In genomic region chr6:42724825-42725224, GRCh38 we compare ENCODE assay signal across 3 cellular contexts.
TF ChIP-seq lines count a peak whose summit lies in the region.

No MANE protein-coding gene starts in this region.

TF ChIP-seq in GM12891, 5 proteins besides CTCF, POLR2A, EP300 and RAD21:
- TF ChIP-seq SPI1 (IDR thresholded peaks at IDR 0.05; ENCODE audit: low read depth, low read length) (no peak), PAX5 (IDR thresholded peaks at IDR 0.05; ENCODE audit: insufficient read depth, low read length, severe bottlenecking) (no peak), POLR2AphosphoS5 (IDR thresholded peaks at IDR 0.05; ENCODE audit: low read depth, low read length) (no peak), TAF1 (IDR thresholded peaks at IDR 0.05; ENCODE audit: low read depth, low read length) (no peak), POU2F2 (IDR thresholded peaks at IDR 0.05; ENCODE audit: low read depth, low read length) (no peak)
TF ChIP-seq in GM12891: peak in this region for 0.

TF ChIP-seq in K562, 482 proteins besides CTCF, POLR2A, EP300 and RAD21:
- TF ChIP-seq MAFG (tag; conservative IDR thresholded peaks at IDR 0.05), result peak; percentile 88
- TF ChIP-seq BHLHE40 (IDR thresholded peaks at IDR 0.05; ENCODE audit: low read length), result no peak
- no peak for TF ChIP-seq BMI1 (IDR thresholded peaks at IDR 0.05; ENCODE audit: low read length)
- TF ChIP-seq ZFP36 (IDR thresholded peaks at IDR 0.05; ENCODE audit: low read depth, low read length, partially characterized antibody), result peak; percentile 32
- TF ChIP-seq MAFK (IDR thresholded peaks at IDR 0.05; ENCODE audit: low read length), result peak; percentile 31; the same call in 1 of the 2 replicates
- TF ChIP-seq, protein P1, sequence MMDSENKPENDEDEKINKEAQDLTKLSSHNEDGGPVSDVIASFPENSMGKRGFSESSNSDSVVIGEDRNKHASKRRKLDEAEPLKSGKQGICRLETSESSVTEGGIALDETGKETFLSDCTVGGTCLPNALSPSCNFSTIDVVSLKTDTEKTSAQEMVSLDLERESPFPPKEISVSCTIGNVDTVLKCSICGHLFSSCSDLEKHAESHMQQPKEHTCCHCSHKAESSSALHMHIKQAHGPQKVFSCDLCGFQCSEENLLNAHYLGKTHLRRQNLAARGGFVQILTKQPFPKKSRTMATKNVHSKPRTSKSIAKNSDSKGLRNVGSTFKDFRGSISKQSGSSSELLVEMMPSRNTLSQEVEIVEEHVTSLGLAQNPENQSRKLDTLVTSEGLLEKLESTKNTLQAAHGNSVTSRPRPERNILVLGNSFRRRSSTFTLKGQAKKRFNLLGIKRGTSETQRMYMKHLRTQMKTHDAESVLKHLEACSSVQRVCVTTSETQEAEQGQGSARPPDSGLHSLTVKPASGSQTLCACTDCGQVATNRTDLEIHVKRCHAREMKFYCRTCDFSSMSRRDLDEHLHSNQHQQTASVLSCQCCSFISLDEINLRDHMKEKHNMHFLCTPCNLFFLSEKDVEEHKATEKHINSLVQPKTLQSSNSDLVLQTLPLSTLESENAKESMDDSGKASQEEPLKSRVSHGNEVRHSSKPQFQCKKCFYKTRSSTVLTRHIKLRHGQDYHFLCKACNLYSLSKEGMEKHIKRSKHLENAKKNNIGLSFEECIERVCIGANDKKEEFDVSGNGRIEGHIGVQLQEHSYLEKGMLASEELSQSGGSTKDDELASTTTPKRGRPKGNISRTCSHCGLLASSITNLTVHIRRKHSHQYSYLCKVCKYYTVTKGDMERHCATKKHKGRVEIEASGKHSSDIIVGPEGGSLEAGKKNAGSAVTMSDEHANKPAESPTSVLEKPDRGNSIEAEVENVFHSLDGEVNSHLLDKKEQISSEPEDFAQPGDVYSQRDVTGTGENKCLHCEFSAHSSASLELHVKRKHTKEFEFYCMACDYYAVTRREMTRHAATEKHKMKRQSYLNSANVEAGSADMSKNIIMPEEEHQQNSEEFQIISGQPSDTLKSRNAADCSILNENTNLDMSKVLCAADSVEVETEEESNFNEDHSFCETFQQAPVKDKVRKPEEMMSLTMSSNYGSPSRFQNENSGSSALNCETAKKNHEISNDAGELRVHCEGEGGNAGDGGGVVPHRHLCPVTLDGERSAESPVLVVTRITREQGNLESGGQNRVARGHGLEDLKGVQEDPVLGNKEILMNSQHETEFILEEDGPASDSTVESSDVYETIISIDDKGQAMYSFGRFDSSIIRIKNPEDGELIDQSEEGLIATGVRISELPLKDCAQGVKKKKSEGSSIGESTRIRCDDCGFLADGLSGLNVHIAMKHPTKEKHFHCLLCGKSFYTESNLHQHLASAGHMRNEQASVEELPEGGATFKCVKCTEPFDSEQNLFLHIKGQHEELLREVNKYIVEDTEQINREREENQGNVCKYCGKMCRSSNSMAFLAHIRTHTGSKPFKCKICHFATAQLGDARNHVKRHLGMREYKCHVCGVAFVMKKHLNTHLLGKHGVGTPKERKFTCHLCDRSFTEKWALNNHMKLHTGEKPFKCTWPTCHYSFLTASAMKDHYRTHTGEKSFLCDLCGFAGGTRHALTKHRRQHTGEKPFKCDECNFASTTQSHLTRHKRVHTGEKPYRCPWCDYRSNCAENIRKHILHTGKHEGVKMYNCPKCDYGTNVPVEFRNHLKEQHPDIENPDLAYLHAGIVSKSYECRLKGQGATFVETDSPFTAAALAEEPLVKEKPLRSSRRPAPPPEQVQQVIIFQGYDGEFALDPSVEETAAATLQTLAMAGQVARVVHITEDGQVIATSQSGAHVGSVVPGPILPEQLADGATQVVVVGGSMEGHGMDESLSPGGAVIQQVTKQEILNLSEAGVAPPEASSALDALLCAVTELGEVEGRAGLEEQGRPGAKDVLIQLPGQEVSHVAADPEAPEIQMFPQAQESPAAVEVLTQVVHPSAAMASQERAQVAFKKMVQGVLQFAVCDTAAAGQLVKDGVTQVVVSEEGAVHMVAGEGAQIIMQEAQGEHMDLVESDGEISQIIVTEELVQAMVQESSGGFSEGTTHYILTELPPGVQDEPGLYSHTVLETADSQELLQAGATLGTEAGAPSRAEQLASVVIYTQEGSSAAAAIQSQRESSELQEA (IDR thresholded peaks at IDR 0.05; ENCODE audit: low read depth), result no peak
- peak; percentile 53 for TF ChIP-seq MAFF (IDR thresholded peaks at IDR 0.05; ENCODE audit: low read length)
- TF ChIP-seq C11orf30 (IDR thresholded peaks at IDR 0.05; ENCODE audit: low read depth), result peak; percentile 89
- peak; percentile 95 for TF ChIP-seq ZNF316 (IDR thresholded peaks at IDR 0.05)

TF ChIP-seq in SK-N-SH, 30 proteins besides CTCF, POLR2A, EP300 and RAD21:
- TF ChIP-seq RFX5 (IDR thresholded peaks at IDR 0.05; ENCODE audit: low read length) (no peak), RCOR1 (IDR thresholded peaks at IDR 0.05; ENCODE audit: low read length) (no peak), SMC3 (IDR thresholded peaks at IDR 0.05; ENCODE audit: low read depth, low read length) (no peak), ELF1 (IDR thresholded peaks at IDR 0.05) (no peak), TCF12 (IDR thresholded peaks at IDR 0.05) (no peak), TAF1 (IDR thresholded peaks at IDR 0.05; ENCODE audit: borderline replicate concordance, low read depth, low read length) (no peak), RXRA (IDR thresholded peaks at IDR 0.05; ENCODE audit: borderline replicate concordance, low read depth) (no peak), FOSL2 (IDR thresholded peaks at IDR 0.05; ENCODE audit: borderline replicate concordance, low read depth) (no peak), POLR2AphosphoS5 (IDR thresholded peaks at IDR 0.05; ENCODE audit: low read depth, low read length) (no peak), EZH2phosphoT487 (IDR thresholded peaks at IDR 0.05; ENCODE audit: borderline replicate concordance, low read depth) (no peak), NFIC (IDR thresholded peaks at IDR 0.05; ENCODE audit: borderline replicate concordance) (no peak)
- TF ChIP-seq, protein P2, sequence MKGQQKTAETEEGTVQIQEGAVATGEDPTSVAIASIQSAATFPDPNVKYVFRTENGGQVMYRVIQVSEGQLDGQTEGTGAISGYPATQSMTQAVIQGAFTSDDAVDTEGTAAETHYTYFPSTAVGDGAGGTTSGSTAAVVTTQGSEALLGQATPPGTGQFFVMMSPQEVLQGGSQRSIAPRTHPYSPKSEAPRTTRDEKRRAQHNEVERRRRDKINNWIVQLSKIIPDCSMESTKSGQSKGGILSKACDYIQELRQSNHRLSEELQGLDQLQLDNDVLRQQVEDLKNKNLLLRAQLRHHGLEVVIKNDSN (IDR thresholded peaks at IDR 0.05; ENCODE audit: borderline replicate concordance, low read depth), result no peak
